ENCODE assay signal across 8 cellular contexts in genomic region chr7:90402785-90403173, GRCh38. TPM values are rescaled to one million over a fixed set of nuclear protein-coding genes. Genes with fewer than 3 reads are reported as not detected.
DNase-seq lines count a peak whose midpoint lies in the region; ATAC-seq, FAIRE-seq and TF ChIP-seq lines count a peak whose summit lies in the region.

No MANE protein-coding gene starts in this region.

- POLR2A ChIA-PET in A673 (lab: Charles Lee; ENCODE audit: low non-redundant PET), result no interaction called here

- DNase-seq in A673 (ENCODE audit: low spot score), result no peak
- no peak for DNase-seq in HL-60 (ENCODE audit: low read depth in 1 of 2, low spot score in 1 of 2)
- no peak for DNase-seq in bronchial epithelial cell (ENCODE audit: low read depth)
- DNase-seq in NCI-H146 (lab: John Stamatoyannopoulos, UW), result no peak
- no peak for DNase-seq in SHP77 (lab: John Stamatoyannopoulos, UW)

- H3K36me3 ChIP-seq in A673 (ENCODE audit: insufficient read depth, low read length, poor library complexity, severe bottlenecking) (peaks cover 19% of the 10 kb centered on the region), bronchial epithelial cell (ENCODE audit: control insufficient read depth, insufficient read depth, low read length) (no peaks in the 10 kb centered on the region), muscle layer of duodenum (ENCODE audit: control insufficient read depth in 1 of 2, insufficient read depth in 2 of 2, low read length in 2 of 2) (peaks cover 4 to 18% of the 10 kb centered on the region in 2 donors)

- H3K27me3 ChIP-seq in A673 (replicated peaks; ENCODE audit: insufficient read depth, low read depth, low read length, poor library complexity) (no peaks in the 10 kb centered on the region), HL-60 (ENCODE audit: insufficient read depth, poor library complexity, severe bottlenecking) (no peaks in the 10 kb centered on the region), bronchial epithelial cell (ENCODE audit: control insufficient read depth, insufficient read depth, low read length) (no peaks in the 10 kb centered on the region), muscle layer of duodenum (ENCODE audit: low read depth, low read length) (no peaks in the 10 kb centered on the region)

- BruUV-seq in A673 (replicated peaks; lab: Mats Ljungman, UMichigan), result TSS peak; percentile 64

- CTCF ChIA-PET in A673 (lab: Charles Lee), result no interaction called here

- ATAC-seq in HG02759 (IDR thresholded peaks at IDR 0.05; ENCODE audit: unreplicated experiment), result no peak
- no peak for ATAC-seq in HG03175 (IDR thresholded peaks at IDR 0.05; ENCODE audit: unreplicated experiment)

- no peak for TF ChIP-seq CTCF in A673 (conservative IDR thresholded peaks at IDR 0.05; ENCODE audit: low read depth, low read length)
- no peak for TF ChIP-seq CTCF in HL-60 (IDR thresholded peaks at IDR 0.05; ENCODE audit: insufficient read depth, low read length)
- TF ChIP-seq CTCF in bronchial epithelial cell (IDR thresholded peaks at IDR 0.05; ENCODE audit: insufficient read depth, low read length, severe bottlenecking), result no peak

- H3K4me1 ChIP-seq in A673 (ENCODE audit: insufficient read depth, low read length, poor library complexity, severe bottlenecking), result peaks cover 37% of the 10 kb centered on the region
- H3K4me1 ChIP-seq in muscle layer of duodenum (ENCODE audit: control insufficient read depth in 1 of 2, insufficient read depth in 2 of 2, low read length in 2 of 2), result peaks cover 4 to 7% of the 10 kb centered on the region in 2 donors

- no peaks in the 10 kb centered on the region for H3K9me3 ChIP-seq in A673 (ENCODE audit: low read depth, low read length, poor library complexity, severe bottlenecking)
- peaks cover 0 to 4% of the 10 kb centered on the region in 2 donors for H3K9me3 ChIP-seq in muscle layer of duodenum (ENCODE audit: control insufficient read depth in 1 of 2, low read length in 2 of 2)

- intact Hi-C loops in A673 (cut with micrococcal nuclease; ENCODE audit: unreplicated experiment), result loop anchor here (2.0 to 5.0 kb wide), 2 partner anchors 56 to 190 kb away; partner anchors contain the start of genes GTPBP10 and STEAP2

- no peak for FAIRE-seq in bronchial epithelial cell (lab: Jason Lieb, UNC)

- peak overlapping the region; percentile 68 for H3K27ac ChIP-seq in A673 (ENCODE audit: low read depth, low read length, poor library complexity, severe bottlenecking)
- peak overlapping the region; percentile 73; the same call in 1 of the 2 replicates for H3K27ac ChIP-seq in HL-60 (replicated peaks)
- H3K27ac ChIP-seq in muscle layer of duodenum (ENCODE audit: low read length), result peak overlapping the region; percentile 94

- peak overlapping the region; percentile 74 for H3K4me3 ChIP-seq in A673 (ENCODE audit: low read depth, low read length, poor library complexity, severe bottlenecking)
- peak overlapping the region; percentile 57 for H3K4me3 ChIP-seq in HL-60 (replicated peaks; ENCODE audit: insufficient read depth, low read length)
- H3K4me3 ChIP-seq in bronchial epithelial cell (ENCODE audit: low read depth, low read length), result peak overlapping the region; percentile 45
- H3K4me3 ChIP-seq in muscle layer of duodenum (ENCODE audit: low read depth in 1 of 2, low read length in 2 of 2), result peak overlapping the region; percentile 79 to 88

RNA-seq across cellular contexts. Expression of gene CLDN12, which starts 0.5 kb away (rescaled TPM):
- total RNA-seq in A673 (2021) (32.9 and 35.1 TPM in 2 replicates), bronchial epithelial cell (59.5 and 89.7 TPM in 2 replicates)

RNA-seq across cellular contexts. Expression of gene GTPBP10, which starts 56.3 kb away (rescaled TPM):
- total RNA-seq in A673 (2021) (32.9 and 34.7 TPM in 2 replicates), bronchial epithelial cell (16.8 and 17.3 TPM in 2 replicates)
